In the genomic region with DNA sequence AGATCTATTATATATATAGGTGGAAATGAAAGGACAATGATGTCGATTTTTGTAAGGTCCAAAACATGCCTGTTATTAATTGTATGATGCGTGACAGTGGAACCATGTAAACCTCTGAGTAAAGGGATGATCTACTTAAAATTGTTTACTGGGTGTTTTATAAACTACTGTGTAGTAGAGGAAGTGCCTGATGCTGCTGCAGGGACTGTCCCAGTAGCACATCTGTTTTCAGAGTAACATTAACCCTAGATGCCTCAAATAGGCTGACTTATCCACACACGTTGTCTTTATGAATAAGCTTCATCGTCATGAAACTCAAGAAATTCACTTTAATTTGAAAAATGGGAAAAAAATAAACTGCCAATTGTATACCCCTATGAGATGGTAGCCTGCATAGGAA, we compare ENCODE assay signal across 11 cellular contexts. TPM values are rescaled to one million over a fixed set of nuclear protein-coding genes. Genes with fewer than 3 reads are reported as not detected.
DNase-seq lines count a peak whose midpoint lies in the region; ATAC-seq and TF ChIP-seq lines count a peak whose summit lies in the region.
"Had no signal": no experiment of that assay in that cellular context is flagged by ENCODE, and none has a peak within 500 bp of the region (broad histone marks: within the 10 kb centered on the region; RNA-seq: fewer than 3 reads in every experiment).

No MANE protein-coding gene starts in this region.

- H3K36me3 ChIP-seq in CD4-positive, alpha-beta memory T cell (ENCODE audit: insufficient read depth, low read length) = no peaks in the 10 kb centered on the region
- no peaks in the 10 kb centered on the region for H3K36me3 ChIP-seq in H7 (replicated peaks; ENCODE audit: control insufficient read depth, insufficient read depth, low read length)
- H3K36me3 ChIP-seq: BLaER1 treated with 17β-estradiol and CSF1 and Interleukin-3, amounts not matched to agents 10 nM and 100 nM; cardiac muscle cell; esophagus muscularis mucosa had no signal

- H3K27me3 Mint-ChIP-seq in CD4-positive, alpha-beta memory T cell = no peaks in the 10 kb centered on the region
- peaks cover 14% of the 10 kb centered on the region for H3K27me3 Mint-ChIP-seq in IgD-negative memory B cell

- peak overlapping the region; percentile 94 to 98 (median 96) for H3K4me3 Mint-ChIP-seq in CD4-positive, alpha-beta memory T cell
- H3K4me3 Mint-ChIP-seq in IgD-negative memory B cell = peak overlapping the region; percentile 23 to 88 (median 84)

- CTCF ChIA-PET in CD4-positive, alpha-beta memory T cell (lab: Charles Lee; ENCODE audit: partially characterized antibody) = interaction anchor here (2.6 to 9.4 kb wide), 3 partner anchors 9 to 53 kb away, joined by 9 to 127 read pairs (median 50); no protein-coding TSS in a partner anchor
- CTCF ChIA-PET in HEK293T (lab: Yijun Ruan, JAX) = no interaction called here

- H3K9me3 ChIP-seq in CD4-positive, alpha-beta memory T cell (ENCODE audit: control insufficient read depth in 1 of 2, low read length in 2 of 2) = no peaks in the 10 kb centered on the region
- H3K9me3 ChIP-seq: BLaER1 treated with 17β-estradiol and CSF1 and Interleukin-3, amounts not matched to agents 10 nM and 100 nM; esophagus muscularis mucosa had no signal

- H3K27ac ChIP-seq in CD4-positive, alpha-beta memory T cell (ENCODE audit: low read depth, low read length) = peak overlapping the region; percentile 82
- H3K27ac ChIP-seq: BLaER1 treated with 17β-estradiol and CSF1 and Interleukin-3, amounts not matched to agents 10 nM and 100 nM; cardiac muscle cell; esophagus muscularis mucosa had no signal

- H3K27me3 ChIP-seq in CD4-positive, alpha-beta memory T cell (ENCODE audit: insufficient read depth, low read length) = no peaks in the 10 kb centered on the region
- H3K27me3 ChIP-seq in H7 (ENCODE audit: control insufficient read depth, insufficient read depth, low read length) = peaks cover 17% of the 10 kb centered on the region

- POLR2A ChIA-PET in CD4-positive, alpha-beta memory T cell (lab: Charles Lee; ENCODE audit: partially characterized antibody) = interaction anchor here (1.0 to 11.2 kb wide), 6 partner anchors 11 to 1816 kb away, joined by 3 to 206 read pairs (median 13); partner anchors contain the start of gene PJA2
- POLR2A ChIA-PET in HEK293T (lab: Yijun Ruan, JAX) = no interaction called here

- ATAC-seq in GM18517 (IDR thresholded peaks at IDR 0.05; ENCODE audit: unreplicated experiment) (peak; percentile 28), esophagus mucosa (no peak)

- peak overlapping the region; percentile 88 to 97 (median 94) for H3K27ac Mint-ChIP-seq in CD4-positive, alpha-beta memory T cell
- no peak overlapping the region for H3K27ac Mint-ChIP-seq in IgD-negative memory B cell

- H3K9me3 Mint-ChIP-seq in CD4-positive, alpha-beta memory T cell = peaks cover 0 to 1% (median 0%) of the 10 kb centered on the region in 8 donors
- no peaks in the 10 kb centered on the region for H3K9me3 Mint-ChIP-seq in IgD-negative memory B cell

- DNase-seq in CD4-positive, alpha-beta memory T cell = peak in 2 of 5 donors; percentile 41 to 58
- DNase-seq in cerebellar cortex (ENCODE audit: low spot score) (peak; percentile 34), HEK293T (ENCODE audit: extremely low spot score) (no peak), H7 (no peak), HPDE6-E6E7 (ENCODE audit: extremely low spot score) (no peak)

- H3K4me1 Mint-ChIP-seq in CD4-positive, alpha-beta memory T cell = peaks cover 34 to 70% (median 47%) of the 10 kb centered on the region in 4 donors
- peaks cover 8 to 28% (median 11%) of the 10 kb centered on the region in 3 donors for H3K4me1 Mint-ChIP-seq in IgD-negative memory B cell

- H3K36me3 Mint-ChIP-seq in CD4-positive, alpha-beta memory T cell = peaks cover 14 to 36% of the 10 kb centered on the region in 2 donors
- no peaks in the 10 kb centered on the region for H3K36me3 Mint-ChIP-seq in IgD-negative memory B cell

- H3K4me1 ChIP-seq in CD4-positive, alpha-beta memory T cell (ENCODE audit: insufficient read depth, low read length) = peaks cover 51% of the 10 kb centered on the region

- peak overlapping the region; percentile 74 to 87 for H3K4me3 ChIP-seq in CD4-positive, alpha-beta memory T cell (ENCODE audit: low read length in 2 of 2)
- H3K4me3 ChIP-seq in H7 (ENCODE audit: insufficient read depth, low read depth, low read length) = no peak overlapping the region
- H3K4me3 ChIP-seq: cardiac muscle cell, esophagus muscularis mucosa had no signal

- intact Hi-C loops in CD4-positive, alpha-beta memory T cell (cut with micrococcal nuclease) = loop anchor here (1.0 to 10.0 kb wide), 3 partner anchors 8 to 1541 kb away; partner anchors contain the start of genes MAN2A1 and WDR36

TF ChIP-seq in HEK293T, 16 proteins besides CTCF, POLR2A, EP300 and RAD21:
- TF ChIP-seq CTBP1 (IDR thresholded peaks at IDR 0.05; ENCODE audit: borderline replicate concordance) (no peak), HDGF (IDR thresholded peaks at IDR 0.05; ENCODE audit: borderline replicate concordance) (no peak), FOXA1 (IDR thresholded peaks at IDR 0.05) (no peak), LEF1 (IDR thresholded peaks at IDR 0.05; ENCODE audit: borderline replicate concordance) (no peak), FOXK2 (IDR thresholded peaks at IDR 0.05) (no peak), TARDBP (IDR thresholded peaks at IDR 0.05) (no peak), ELF4 (IDR thresholded peaks at IDR 0.05) (no peak), ZNF384 (IDR thresholded peaks at IDR 0.05) (no peak), L3MBTL2 (conservative IDR thresholded peaks at IDR 0.05) (no peak)

RNA-seq across cellular contexts. Expression of gene CAMK4, which starts 1.7 kb away (rescaled TPM):
- 100 to 1,000 TPM; 243 to 257 TPM for total RNA-seq in CD4-positive, alpha-beta memory T cell
- 10 to 100 TPM; 84.3 to 86.9 TPM for polyA plus RNA-seq in CD4-positive, alpha-beta memory T cell
- 9.7 TPM for polyA plus RNA-seq in IgD-negative memory B cell
- 2.5 and 2.7 TPM in 2 replicates for total RNA-seq in H7 (2014; rRNA removed; shearing (Covaris generic))
- total RNA-seq in esophagus mucosa = 1.6 TPM

Comparison
In these comparisons a context has a peak if more than half of its experiments do, and no peak if none do; other contexts are left out.
1. H3K27ac Mint-ChIP-seq: peak in CD4-positive, alpha-beta memory T cell (7 of 7); none in IgD-negative memory B cell (0 of 3).
2. RNA of gene CAMK4, which starts 1.7 kb away (total RNA-seq): 243 to 257 TPM in CD4-positive, alpha-beta memory T cell; 2.5 to 2.7 TPM in H7 and 1.6 TPM in esophagus mucosa (single experiment); every median in the first group is over 10 times any median in the second.